Comparison of ENCODE assay signal across 12 cellular contexts in genomic region chr3:87307805-87308204, GRCh38. TPM values are rescaled to one million over a fixed set of nuclear protein-coding genes. Genes with fewer than 3 reads are reported as not detected.
DNase-seq lines count a peak whose midpoint lies in the region; ATAC-seq and TF ChIP-seq lines count a peak whose summit lies in the region.
"Had no signal": no experiment of that assay in that cellular context is flagged by ENCODE, and none has a peak within 500 bp of the region (broad histone marks: within the 10 kb centered on the region; RNA-seq: fewer than 3 reads in every experiment).

No MANE protein-coding gene starts in this region.

- TF ChIP-seq RAD21 in Ishikawa (IDR thresholded peaks at IDR 0.05; ENCODE audit: low read depth) = peak; percentile 24

- no peak for TF ChIP-seq EP300 in Ishikawa (IDR thresholded peaks at IDR 0.05; ENCODE audit: borderline replicate concordance)

- DNase-seq in GM12865 (ENCODE audit: low read depth) = no peak
- no peak for DNase-seq in fibroblast of villous mesenchyme (ENCODE audit: low read depth)
- DNase-seq in MV-4-11 (lab: John Stamatoyannopoulos, UW) = no peak
- no peak for DNase-seq in middle frontal gyrus (ENCODE audit: extremely low spot score, low spot score)
- no peak for DNase-seq in AG08396 (ENCODE audit: low spot score)
- DNase-seq: kidney, T-helper 17 cell had no signal

- peak; percentile 12 for TF ChIP-seq CTCF in GM12865 (IDR thresholded peaks at IDR 0.05; ENCODE audit: insufficient read depth, low read depth, low read length, missing control alignments)
- peak; percentile 36 for TF ChIP-seq CTCF in fibroblast of villous mesenchyme (IDR thresholded peaks at IDR 0.05; ENCODE audit: insufficient read depth, low read depth, low read length)

- peak; percentile 61 for ATAC-seq in GM21619 (IDR thresholded peaks at IDR 0.05; ENCODE audit: unreplicated experiment)
- ATAC-seq in HG02981 (IDR thresholded peaks at IDR 0.05; ENCODE audit: unreplicated experiment) = no peak
- ATAC-seq: T-helper 17 cell had no signal

- no peak overlapping the region for H3K4me3 ChIP-seq in GM12865 (ENCODE audit: low read depth, low read length)
- no peak overlapping the region for H3K4me3 ChIP-seq in fibroblast of villous mesenchyme (ENCODE audit: low read depth, low read length)

TF ChIP-seq in Ishikawa, 13 proteins besides CTCF, POLR2A, EP300 and RAD21:
- TF ChIP-seq REST (IDR thresholded peaks at IDR 0.05; ENCODE audit: low read depth) (no peak), CREB1 (IDR thresholded peaks at IDR 0.05; ENCODE audit: low read depth) (no peak), EGR1 (IDR thresholded peaks at IDR 0.05) (no peak), MAX (IDR thresholded peaks at IDR 0.05) (no peak), TAF1 (IDR thresholded peaks at IDR 0.05; ENCODE audit: low read depth) (no peak), CEBPB (IDR thresholded peaks at IDR 0.05) (no peak), FOXM1 (IDR thresholded peaks at IDR 0.05; ENCODE audit: borderline replicate concordance, low read depth) (no peak), USF1 (IDR thresholded peaks at IDR 0.05) (no peak), TEAD4 (IDR thresholded peaks at IDR 0.05) (no peak), TCF12 (IDR thresholded peaks at IDR 0.05; ENCODE audit: low read depth) (no peak), YY1 (IDR thresholded peaks at IDR 0.05; ENCODE audit: low read depth) (no peak), NFIC (IDR thresholded peaks at IDR 0.05) (no peak), ZBTB7A (IDR thresholded peaks at IDR 0.05; ENCODE audit: low read depth) (no peak)

RNA-seq across cellular contexts. Expression of gene POU1F1, which starts 31.4 kb away (rescaled TPM):
- not detected in 2 replicates for total RNA-seq in fibroblast of villous mesenchyme
- total RNA-seq: activated T-helper 2 cell treated with anti-CD3 and anti-CD28 coated beads, Interferon-gamma antibody, Interleukin-2, Interleukin-4, amounts not matched to agents 10 μg/mL and 5 μg/mL and 100 μg/mL, durations not matched to agents 14 hours and 24 hours and 36 hours; kidney; pulmonary artery endothelial cell; T-helper 17 cell had no signal
